Comparison of ENCODE assay signal across 8 cellular contexts in the genomic region with DNA sequence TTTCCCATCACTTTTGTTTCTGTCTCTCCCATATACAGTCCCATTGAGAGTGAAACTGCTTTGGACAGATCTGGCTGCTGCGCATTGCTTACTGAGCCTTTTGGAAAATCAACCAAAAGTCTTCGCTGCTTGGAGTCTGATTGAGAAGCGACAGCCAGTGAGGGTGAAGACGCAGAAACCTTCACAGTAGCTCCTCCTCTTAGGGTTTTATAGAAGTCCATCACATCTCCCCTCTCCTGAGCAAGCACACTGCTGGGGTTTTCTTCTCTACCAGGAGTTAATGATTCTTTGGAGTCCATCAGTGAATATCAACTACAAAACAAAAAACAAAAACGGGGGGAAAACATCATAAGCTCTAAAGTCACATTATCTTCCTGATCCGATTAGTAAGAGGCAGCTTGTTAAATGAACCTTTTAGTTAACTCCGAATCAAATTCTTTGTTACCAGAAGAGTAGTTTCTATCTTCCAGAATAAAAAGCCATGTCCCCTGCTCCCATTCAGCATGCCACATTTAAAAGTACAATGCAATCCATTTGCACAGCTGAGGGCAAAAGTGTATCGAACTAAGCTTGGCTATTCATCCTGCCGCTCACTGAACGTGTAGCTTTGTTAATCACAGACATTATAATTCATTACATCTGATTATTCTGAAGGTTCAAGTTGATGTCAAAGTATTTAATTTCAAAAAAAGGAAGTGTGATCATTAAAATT. TPM values are rescaled to one million over a fixed set of nuclear protein-coding genes. Genes with fewer than 3 reads are reported as not detected.
DNase-seq lines count a peak whose midpoint lies in the region; ATAC-seq and TF ChIP-seq lines count a peak whose summit lies in the region.

No MANE protein-coding gene starts in this region.

- H2AFZ ChIP-seq in DND-41 (ENCODE audit: low read depth, low read length), result no peak overlapping the region

- peak overlapping the region; percentile 76 to 93 for H3K4me3 ChIP-seq in DND-41 (ENCODE audit: low read depth in 1 of 2, low read length in 2 of 2)

- TF ChIP-seq CTCF in DND-41 (IDR thresholded peaks at IDR 0.05; ENCODE audit: borderline replicate concordance, extremely low read depth, low read length, poor library complexity, severe bottlenecking) (no peak), osteocyte (IDR thresholded peaks at IDR 0.05) (no peak)

- H3K4me1 ChIP-seq in DND-41 (ENCODE audit: insufficient read depth, low read length), result peaks cover 70% of the 10 kb centered on the region

- DNase-seq in DND-41 (peak; percentile 49), NCI-H345 treated with DMSO at 0.1 percent for 48 hours (lab: John Stamatoyannopoulos, UW; ENCODE audit: unreplicated experiment) (peak; percentile 7), osteocyte (ENCODE audit: extremely low spot score, unreplicated experiment) (no peak), islet precursor cell (no peak), ACHN (no peak), COLO668 (lab: John Stamatoyannopoulos, UW; ENCODE audit: unreplicated experiment) (no peak)

- intact Hi-C loops in dendritic cell treated with granulocyte-macrophage colony-stimulating factor and Interleukin-4, amounts not matched to agents 40 ng/mL and 50 ng/mL, for 4 days (cut with micrococcal nuclease), result loop anchor here (5.0 to 10.0 kb wide), 6 partner anchors 164 to 764 kb away; no protein-coding TSS in a partner anchor

- H3K36me3 ChIP-seq in DND-41 (ENCODE audit: insufficient read depth, low read length), result peaks cover 50% of the 10 kb centered on the region

- ATAC-seq in DND-41 (ENCODE audit: insufficient read depth, low read depth), result no peak
- no peak for ATAC-seq in HG03432 (IDR thresholded peaks at IDR 0.05; ENCODE audit: unreplicated experiment)

- in situ Hi-C loops in ACHN (cut with HindIII; ENCODE audit: low pct_ligation_motif_present, low pct_unique_long_range_greater_than_20kb, low sequenced_read_pairs), result no loop called here

- peaks cover 48% of the 10 kb centered on the region for H3K4me1 Mint-ChIP-seq in dendritic cell treated with granulocyte-macrophage colony-stimulating factor and Interleukin-4, amounts not matched to agents 40 ng/mL and 50 ng/mL, for 4 days (ENCODE audit: low read depth)
- peaks cover 67% of the 10 kb centered on the region for H3K4me1 Mint-ChIP-seq in osteocyte (ENCODE audit: unreplicated experiment)

- no peak overlapping the region for H3K27ac Mint-ChIP-seq in dendritic cell treated with granulocyte-macrophage colony-stimulating factor and Interleukin-4, amounts not matched to agents 40 ng/mL and 50 ng/mL, for 4 days
- H3K27ac Mint-ChIP-seq in osteocyte (ENCODE audit: unreplicated experiment), result no peak overlapping the region

- peak overlapping the region; percentile 86 for H3K4me2 ChIP-seq in DND-41 (ENCODE audit: insufficient read depth, low read length)

- H3K27me3 Mint-ChIP-seq in dendritic cell treated with granulocyte-macrophage colony-stimulating factor and Interleukin-4, amounts not matched to agents 40 ng/mL and 50 ng/mL, for 4 days, result no peaks in the 10 kb centered on the region
- H3K27me3 Mint-ChIP-seq in osteocyte (ENCODE audit: unreplicated experiment), result no peaks in the 10 kb centered on the region

- H3K9me3 ChIP-seq in DND-41 (ENCODE audit: insufficient read depth, low read length, severe bottlenecking), result no peaks in the 10 kb centered on the region

- H3K9ac ChIP-seq in DND-41 (ENCODE audit: low read depth, low read length), result peak overlapping the region; percentile 97

- peaks cover 30% of the 10 kb centered on the region for H3K36me3 Mint-ChIP-seq in dendritic cell treated with granulocyte-macrophage colony-stimulating factor and Interleukin-4, amounts not matched to agents 40 ng/mL and 50 ng/mL, for 4 days (ENCODE audit: low read depth)
- peaks cover 15% of the 10 kb centered on the region for H3K36me3 Mint-ChIP-seq in osteocyte (ENCODE audit: unreplicated experiment)

- peaks cover 89% of the 10 kb centered on the region for H3K79me2 ChIP-seq in DND-41 (ENCODE audit: insufficient read depth, low read length)

- H4K20me1 ChIP-seq in DND-41 (ENCODE audit: insufficient read depth, low read length), result peaks cover 60% of the 10 kb centered on the region

- no peaks in the 10 kb centered on the region for H3K27me3 ChIP-seq in DND-41 (ENCODE audit: insufficient read depth, low read length, poor library complexity)

- peak overlapping the region; percentile 94 for H3K27ac ChIP-seq in DND-41 (ENCODE audit: low read length)

- no peaks in the 10 kb centered on the region for H3K9me3 Mint-ChIP-seq in dendritic cell treated with granulocyte-macrophage colony-stimulating factor and Interleukin-4, amounts not matched to agents 40 ng/mL and 50 ng/mL, for 4 days
- H3K9me3 Mint-ChIP-seq in osteocyte (ENCODE audit: unreplicated experiment), result no peaks in the 10 kb centered on the region

- peak overlapping the region; percentile 88 for H3K4me3 Mint-ChIP-seq in dendritic cell treated with granulocyte-macrophage colony-stimulating factor and Interleukin-4, amounts not matched to agents 40 ng/mL and 50 ng/mL, for 4 days
- peak overlapping the region; percentile 24 for H3K4me3 Mint-ChIP-seq in osteocyte (ENCODE audit: unreplicated experiment)

RNA-seq across cellular contexts. Expression of gene NR3C1, which starts 2.8 kb away (rescaled TPM):
- total RNA-seq in osteocyte, result 42.6 and 47.8 TPM in 2 replicates

Comparison
In these comparisons a context has a peak if more than half of its experiments do, and no peak if none do; other contexts are left out.
1. DNase-seq: peak in DND-41 (single experiment) and NCI-H345 treated with DMSO at 0.1 percent for 48 hours (single experiment); none in osteocyte (single experiment), islet precursor cell (single experiment), ACHN (single experiment) and COLO668 (single experiment).